In the genomic region with DNA sequence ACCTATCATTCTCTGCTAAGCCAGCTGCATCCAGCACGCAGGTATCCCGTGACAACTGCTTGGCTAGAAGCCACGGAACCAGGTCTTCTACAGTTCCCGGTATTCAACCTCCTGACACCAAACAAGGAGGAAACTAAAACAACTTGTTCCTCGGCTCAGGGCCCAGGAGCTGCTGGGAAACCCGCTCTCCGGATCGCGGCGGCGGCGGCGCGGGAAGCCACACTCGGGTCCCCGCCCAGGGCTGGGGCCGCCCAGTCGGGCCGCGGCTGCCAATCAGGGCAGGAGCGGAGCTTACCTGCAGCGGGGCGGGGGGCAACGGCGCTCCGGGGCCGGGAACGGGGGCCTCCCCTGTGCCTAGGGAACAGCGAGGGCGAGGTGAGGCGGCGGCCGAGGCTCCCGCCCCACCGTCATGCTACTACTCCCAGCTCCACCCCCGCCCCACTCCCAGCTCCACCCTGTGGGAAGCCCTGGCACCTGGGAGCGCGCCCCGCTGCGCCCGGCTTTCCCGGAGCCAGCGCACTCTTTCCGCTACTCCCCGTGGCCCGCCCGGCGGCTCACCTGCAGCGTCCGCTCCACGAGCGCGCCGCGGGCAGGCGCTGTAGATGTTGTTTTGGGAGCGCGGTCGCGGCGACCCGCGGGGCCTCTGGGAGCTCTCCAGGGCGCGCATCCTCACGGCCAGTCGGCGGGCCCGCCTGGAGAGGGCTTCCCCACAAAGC, we compare ENCODE assay signal across 8 cellular contexts. TPM values are rescaled to one million over a fixed set of nuclear protein-coding genes. Genes with fewer than 3 reads are reported as not detected.
DNase-seq lines count a peak whose midpoint lies in the region; ATAC-seq and TF ChIP-seq lines count a peak whose summit lies in the region.

No MANE protein-coding gene starts in this region.

- peak overlapping the region; percentile 43 for H3K4me3 ChIP-seq in retinal pigment epithelial cell (ENCODE audit: low read length)

- ATAC-seq in left ventricle myocardium superior: peak; percentile 80
- no peak for ATAC-seq in HG02885 (IDR thresholded peaks at IDR 0.05; ENCODE audit: poor library complexity, unreplicated experiment)
- no peak for ATAC-seq in HG03571 (IDR thresholded peaks at IDR 0.05; ENCODE audit: unreplicated experiment)

- peaks cover 23% of the 10 kb centered on the region for H3K36me3 Mint-ChIP-seq in activated naive CD4-positive, alpha-beta T cell treated with anti-CD3 and anti-CD28 coated beads, Interleukin-2, amount 50 U/mL, for 24 hours

- peak overlapping the region; percentile 66 for H3K4me3 Mint-ChIP-seq in activated naive CD4-positive, alpha-beta T cell treated with anti-CD3 and anti-CD28 coated beads, Interleukin-2, amount 50 U/mL, for 24 hours

- peaks cover 91% of the 10 kb centered on the region for H3K4me1 Mint-ChIP-seq in activated naive CD4-positive, alpha-beta T cell treated with anti-CD3 and anti-CD28 coated beads, Interleukin-2, amount 50 U/mL, for 24 hours

- peak overlapping the region; percentile 91 for H3K27ac Mint-ChIP-seq in activated naive CD4-positive, alpha-beta T cell treated with anti-CD3 and anti-CD28 coated beads, Interleukin-2, amount 50 U/mL, for 24 hours

- no peaks in the 10 kb centered on the region for H3K9me3 Mint-ChIP-seq in activated naive CD4-positive, alpha-beta T cell treated with anti-CD3 and anti-CD28 coated beads, Interleukin-2, amount 50 U/mL, for 24 hours

- H3K27me3 Mint-ChIP-seq in activated naive CD4-positive, alpha-beta T cell treated with anti-CD3 and anti-CD28 coated beads, Interleukin-2, amount 50 U/mL, for 24 hours: no peaks in the 10 kb centered on the region

- DNase-seq in DMS 273 (lab: John Stamatoyannopoulos, UW; ENCODE audit: unreplicated experiment) (peak; percentile 70), DMS 273 treated with DMSO at 0.1 percent for 48 hours (lab: John Stamatoyannopoulos, UW) (no peak), NCI-H774 (lab: John Stamatoyannopoulos, UW) (peak; percentile 73), left ventricle myocardium superior (peak; percentile 73), retinal pigment epithelial cell (ENCODE audit: low read depth) (no peak)

- no peak for TF ChIP-seq CTCF in retinal pigment epithelial cell (conservative IDR thresholded peaks at IDR 0.05; ENCODE audit: low read depth, low read length)

- intact Hi-C loops in left ventricle myocardium superior (cut with micrococcal nuclease): no loop called here

RNA-seq across cellular contexts. Expression of gene IL24, which starts 12.1 kb away (rescaled TPM):
- total RNA-seq in left ventricle myocardium superior: not detected

RNA-seq across cellular contexts. Expression of gene FCMR, which starts 12.4 kb away (rescaled TPM):
- total RNA-seq in left ventricle myocardium superior: 6.2 TPM

RNA-seq across cellular contexts. Expression of gene PIGR, which starts 36.9 kb away (rescaled TPM):
- not detected for total RNA-seq in left ventricle myocardium superior

RNA-seq across cellular contexts. Expression of gene IL20, which starts 43.9 kb away (rescaled TPM):
- total RNA-seq in left ventricle myocardium superior: not detected

Comparison
In these comparisons a context has a peak if more than half of its experiments do, and no peak if none do; other contexts are left out.
1. DNase-seq: peak in DMS 273 (single experiment), NCI-H774 (single experiment) and left ventricle myocardium superior (single experiment); none in DMS 273 treated with DMSO at 0.1 percent for 48 hours (single experiment) and retinal pigment epithelial cell (single experiment).